Comparison of ENCODE assay signal across 1 cellular context in the genomic region with DNA sequence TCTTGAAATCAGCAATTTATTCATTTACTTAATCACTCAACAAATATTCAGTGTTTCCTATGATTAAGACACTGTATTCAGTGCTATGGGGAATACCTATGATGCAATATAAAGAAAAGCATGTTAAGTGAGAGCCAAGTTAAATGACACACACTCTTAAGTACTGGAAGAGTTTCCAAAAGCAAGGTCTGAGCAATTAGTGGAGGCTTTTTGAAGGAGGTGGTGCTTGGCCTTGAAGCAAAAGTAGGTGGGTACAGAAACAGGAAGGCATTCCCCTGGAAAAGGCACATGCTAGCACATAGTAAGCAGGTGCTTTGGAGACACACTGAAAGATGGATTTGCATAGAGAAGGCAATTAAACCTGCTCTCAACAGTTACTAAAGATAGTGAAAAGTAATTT.
TF ChIP-seq lines count a peak whose summit lies in the region.

No MANE protein-coding gene starts in this region.

TF ChIP-seq in K562, 482 proteins besides CTCF, POLR2A, EP300 and RAD21:
- TF ChIP-seq, protein P1, sequence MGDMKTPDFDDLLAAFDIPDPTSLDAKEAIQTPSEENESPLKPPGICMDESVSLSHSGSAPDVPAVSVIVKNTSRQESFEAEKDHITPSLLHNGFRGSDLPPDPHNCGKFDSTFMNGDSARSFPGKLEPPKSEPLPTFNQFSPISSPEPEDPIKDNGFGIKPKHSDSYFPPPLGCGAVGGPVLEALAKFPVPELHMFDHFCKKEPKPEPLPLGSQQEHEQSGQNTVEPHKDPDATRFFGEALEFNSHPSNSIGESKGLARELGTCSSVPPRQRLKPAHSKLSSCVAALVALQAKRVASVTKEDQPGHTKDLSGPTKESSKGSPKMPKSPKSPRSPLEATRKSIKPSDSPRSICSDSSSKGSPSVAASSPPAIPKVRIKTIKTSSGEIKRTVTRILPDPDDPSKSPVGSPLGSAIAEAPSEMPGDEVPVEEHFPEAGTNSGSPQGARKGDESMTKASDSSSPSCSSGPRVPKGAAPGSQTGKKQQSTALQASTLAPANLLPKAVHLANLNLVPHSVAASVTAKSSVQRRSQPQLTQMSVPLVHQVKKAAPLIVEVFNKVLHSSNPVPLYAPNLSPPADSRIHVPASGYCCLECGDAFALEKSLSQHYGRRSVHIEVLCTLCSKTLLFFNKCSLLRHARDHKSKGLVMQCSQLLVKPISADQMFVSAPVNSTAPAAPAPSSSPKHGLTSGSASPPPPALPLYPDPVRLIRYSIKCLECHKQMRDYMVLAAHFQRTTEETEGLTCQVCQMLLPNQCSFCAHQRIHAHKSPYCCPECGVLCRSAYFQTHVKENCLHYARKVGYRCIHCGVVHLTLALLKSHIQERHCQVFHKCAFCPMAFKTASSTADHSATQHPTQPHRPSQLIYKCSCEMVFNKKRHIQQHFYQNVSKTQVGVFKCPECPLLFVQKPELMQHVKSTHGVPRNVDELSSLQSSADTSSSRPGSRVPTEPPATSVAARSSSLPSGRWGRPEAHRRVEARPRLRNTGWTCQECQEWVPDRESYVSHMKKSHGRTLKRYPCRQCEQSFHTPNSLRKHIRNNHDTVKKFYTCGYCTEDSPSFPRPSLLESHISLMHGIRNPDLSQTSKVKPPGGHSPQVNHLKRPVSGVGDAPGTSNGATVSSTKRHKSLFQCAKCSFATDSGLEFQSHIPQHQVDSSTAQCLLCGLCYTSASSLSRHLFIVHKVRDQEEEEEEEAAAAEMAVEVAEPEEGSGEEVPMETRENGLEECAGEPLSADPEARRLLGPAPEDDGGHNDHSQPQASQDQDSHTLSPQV (IDR thresholded peaks at IDR 0.05), result no peak
- TF ChIP-seq ZNF175 (CRISPR knock-in tag; IDR thresholded peaks at IDR 0.05; ENCODE audit: low read depth) (0 out of 2 replicates have a peak, but pooled peaks have one; percentile 46), MAZ (CRISPR knock-in tag; conservative IDR thresholded peaks at IDR 0.05 in 1 of 2, IDR thresholded peaks at IDR 0.05 in 1 of 2) (0 out of 4 replicates have a peak, but pooled peaks of 1 of the 2 experiments have one; percentile 34), CEBPB (tag; IDR thresholded peaks at IDR 0.05) (peak; percentile 37; the same call in 1 of the 2 replicates), CEBPG (CRISPR knock-in tag; IDR thresholded peaks at IDR 0.05) (peak; percentile 66), CEBPG (tag; conservative IDR thresholded peaks at IDR 0.05 in 1 of 2, IDR thresholded peaks at IDR 0.05 in 1 of 2) (peak; percentile 85 to 96), L3MBTL2 (IDR thresholded peaks at IDR 0.05) (peak; percentile 26; the same call in 1 of the 2 replicates)
- TF ChIP-seq, protein P2, sequence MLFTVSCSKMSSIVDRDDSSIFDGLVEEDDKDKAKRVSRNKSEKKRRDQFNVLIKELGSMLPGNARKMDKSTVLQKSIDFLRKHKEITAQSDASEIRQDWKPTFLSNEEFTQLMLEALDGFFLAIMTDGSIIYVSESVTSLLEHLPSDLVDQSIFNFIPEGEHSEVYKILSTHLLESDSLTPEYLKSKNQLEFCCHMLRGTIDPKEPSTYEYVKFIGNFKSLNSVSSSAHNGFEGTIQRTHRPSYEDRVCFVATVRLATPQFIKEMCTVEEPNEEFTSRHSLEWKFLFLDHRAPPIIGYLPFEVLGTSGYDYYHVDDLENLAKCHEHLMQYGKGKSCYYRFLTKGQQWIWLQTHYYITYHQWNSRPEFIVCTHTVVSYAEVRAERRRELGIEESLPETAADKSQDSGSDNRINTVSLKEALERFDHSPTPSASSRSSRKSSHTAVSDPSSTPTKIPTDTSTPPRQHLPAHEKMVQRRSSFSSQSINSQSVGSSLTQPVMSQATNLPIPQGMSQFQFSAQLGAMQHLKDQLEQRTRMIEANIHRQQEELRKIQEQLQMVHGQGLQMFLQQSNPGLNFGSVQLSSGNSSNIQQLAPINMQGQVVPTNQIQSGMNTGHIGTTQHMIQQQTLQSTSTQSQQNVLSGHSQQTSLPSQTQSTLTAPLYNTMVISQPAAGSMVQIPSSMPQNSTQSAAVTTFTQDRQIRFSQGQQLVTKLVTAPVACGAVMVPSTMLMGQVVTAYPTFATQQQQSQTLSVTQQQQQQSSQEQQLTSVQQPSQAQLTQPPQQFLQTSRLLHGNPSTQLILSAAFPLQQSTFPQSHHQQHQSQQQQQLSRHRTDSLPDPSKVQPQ (CRISPR knock-in tag; IDR thresholded peaks at IDR 0.05; ENCODE audit: borderline replicate concordance), result no peak
- TF ChIP-seq, protein P3, sequence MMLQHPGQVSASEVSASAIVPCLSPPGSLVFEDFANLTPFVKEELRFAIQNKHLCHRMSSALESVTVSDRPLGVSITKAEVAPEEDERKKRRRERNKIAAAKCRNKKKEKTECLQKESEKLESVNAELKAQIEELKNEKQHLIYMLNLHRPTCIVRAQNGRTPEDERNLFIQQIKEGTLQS (IDR thresholded peaks at IDR 0.05), result peak; percentile 80
- TF ChIP-seq, protein P3 (CRISPR knock-in tag; conservative IDR thresholded peaks at IDR 0.05), result no peak
- TF ChIP-seq, protein P4, sequence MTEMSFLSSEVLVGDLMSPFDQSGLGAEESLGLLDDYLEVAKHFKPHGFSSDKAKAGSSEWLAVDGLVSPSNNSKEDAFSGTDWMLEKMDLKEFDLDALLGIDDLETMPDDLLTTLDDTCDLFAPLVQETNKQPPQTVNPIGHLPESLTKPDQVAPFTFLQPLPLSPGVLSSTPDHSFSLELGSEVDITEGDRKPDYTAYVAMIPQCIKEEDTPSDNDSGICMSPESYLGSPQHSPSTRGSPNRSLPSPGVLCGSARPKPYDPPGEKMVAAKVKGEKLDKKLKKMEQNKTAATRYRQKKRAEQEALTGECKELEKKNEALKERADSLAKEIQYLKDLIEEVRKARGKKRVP (CRISPR knock-in tag; IDR thresholded peaks at IDR 0.05), result 0 out of 2 replicates have a peak, but pooled peaks have one; percentile 22
- TF ChIP-seq, protein P5, sequence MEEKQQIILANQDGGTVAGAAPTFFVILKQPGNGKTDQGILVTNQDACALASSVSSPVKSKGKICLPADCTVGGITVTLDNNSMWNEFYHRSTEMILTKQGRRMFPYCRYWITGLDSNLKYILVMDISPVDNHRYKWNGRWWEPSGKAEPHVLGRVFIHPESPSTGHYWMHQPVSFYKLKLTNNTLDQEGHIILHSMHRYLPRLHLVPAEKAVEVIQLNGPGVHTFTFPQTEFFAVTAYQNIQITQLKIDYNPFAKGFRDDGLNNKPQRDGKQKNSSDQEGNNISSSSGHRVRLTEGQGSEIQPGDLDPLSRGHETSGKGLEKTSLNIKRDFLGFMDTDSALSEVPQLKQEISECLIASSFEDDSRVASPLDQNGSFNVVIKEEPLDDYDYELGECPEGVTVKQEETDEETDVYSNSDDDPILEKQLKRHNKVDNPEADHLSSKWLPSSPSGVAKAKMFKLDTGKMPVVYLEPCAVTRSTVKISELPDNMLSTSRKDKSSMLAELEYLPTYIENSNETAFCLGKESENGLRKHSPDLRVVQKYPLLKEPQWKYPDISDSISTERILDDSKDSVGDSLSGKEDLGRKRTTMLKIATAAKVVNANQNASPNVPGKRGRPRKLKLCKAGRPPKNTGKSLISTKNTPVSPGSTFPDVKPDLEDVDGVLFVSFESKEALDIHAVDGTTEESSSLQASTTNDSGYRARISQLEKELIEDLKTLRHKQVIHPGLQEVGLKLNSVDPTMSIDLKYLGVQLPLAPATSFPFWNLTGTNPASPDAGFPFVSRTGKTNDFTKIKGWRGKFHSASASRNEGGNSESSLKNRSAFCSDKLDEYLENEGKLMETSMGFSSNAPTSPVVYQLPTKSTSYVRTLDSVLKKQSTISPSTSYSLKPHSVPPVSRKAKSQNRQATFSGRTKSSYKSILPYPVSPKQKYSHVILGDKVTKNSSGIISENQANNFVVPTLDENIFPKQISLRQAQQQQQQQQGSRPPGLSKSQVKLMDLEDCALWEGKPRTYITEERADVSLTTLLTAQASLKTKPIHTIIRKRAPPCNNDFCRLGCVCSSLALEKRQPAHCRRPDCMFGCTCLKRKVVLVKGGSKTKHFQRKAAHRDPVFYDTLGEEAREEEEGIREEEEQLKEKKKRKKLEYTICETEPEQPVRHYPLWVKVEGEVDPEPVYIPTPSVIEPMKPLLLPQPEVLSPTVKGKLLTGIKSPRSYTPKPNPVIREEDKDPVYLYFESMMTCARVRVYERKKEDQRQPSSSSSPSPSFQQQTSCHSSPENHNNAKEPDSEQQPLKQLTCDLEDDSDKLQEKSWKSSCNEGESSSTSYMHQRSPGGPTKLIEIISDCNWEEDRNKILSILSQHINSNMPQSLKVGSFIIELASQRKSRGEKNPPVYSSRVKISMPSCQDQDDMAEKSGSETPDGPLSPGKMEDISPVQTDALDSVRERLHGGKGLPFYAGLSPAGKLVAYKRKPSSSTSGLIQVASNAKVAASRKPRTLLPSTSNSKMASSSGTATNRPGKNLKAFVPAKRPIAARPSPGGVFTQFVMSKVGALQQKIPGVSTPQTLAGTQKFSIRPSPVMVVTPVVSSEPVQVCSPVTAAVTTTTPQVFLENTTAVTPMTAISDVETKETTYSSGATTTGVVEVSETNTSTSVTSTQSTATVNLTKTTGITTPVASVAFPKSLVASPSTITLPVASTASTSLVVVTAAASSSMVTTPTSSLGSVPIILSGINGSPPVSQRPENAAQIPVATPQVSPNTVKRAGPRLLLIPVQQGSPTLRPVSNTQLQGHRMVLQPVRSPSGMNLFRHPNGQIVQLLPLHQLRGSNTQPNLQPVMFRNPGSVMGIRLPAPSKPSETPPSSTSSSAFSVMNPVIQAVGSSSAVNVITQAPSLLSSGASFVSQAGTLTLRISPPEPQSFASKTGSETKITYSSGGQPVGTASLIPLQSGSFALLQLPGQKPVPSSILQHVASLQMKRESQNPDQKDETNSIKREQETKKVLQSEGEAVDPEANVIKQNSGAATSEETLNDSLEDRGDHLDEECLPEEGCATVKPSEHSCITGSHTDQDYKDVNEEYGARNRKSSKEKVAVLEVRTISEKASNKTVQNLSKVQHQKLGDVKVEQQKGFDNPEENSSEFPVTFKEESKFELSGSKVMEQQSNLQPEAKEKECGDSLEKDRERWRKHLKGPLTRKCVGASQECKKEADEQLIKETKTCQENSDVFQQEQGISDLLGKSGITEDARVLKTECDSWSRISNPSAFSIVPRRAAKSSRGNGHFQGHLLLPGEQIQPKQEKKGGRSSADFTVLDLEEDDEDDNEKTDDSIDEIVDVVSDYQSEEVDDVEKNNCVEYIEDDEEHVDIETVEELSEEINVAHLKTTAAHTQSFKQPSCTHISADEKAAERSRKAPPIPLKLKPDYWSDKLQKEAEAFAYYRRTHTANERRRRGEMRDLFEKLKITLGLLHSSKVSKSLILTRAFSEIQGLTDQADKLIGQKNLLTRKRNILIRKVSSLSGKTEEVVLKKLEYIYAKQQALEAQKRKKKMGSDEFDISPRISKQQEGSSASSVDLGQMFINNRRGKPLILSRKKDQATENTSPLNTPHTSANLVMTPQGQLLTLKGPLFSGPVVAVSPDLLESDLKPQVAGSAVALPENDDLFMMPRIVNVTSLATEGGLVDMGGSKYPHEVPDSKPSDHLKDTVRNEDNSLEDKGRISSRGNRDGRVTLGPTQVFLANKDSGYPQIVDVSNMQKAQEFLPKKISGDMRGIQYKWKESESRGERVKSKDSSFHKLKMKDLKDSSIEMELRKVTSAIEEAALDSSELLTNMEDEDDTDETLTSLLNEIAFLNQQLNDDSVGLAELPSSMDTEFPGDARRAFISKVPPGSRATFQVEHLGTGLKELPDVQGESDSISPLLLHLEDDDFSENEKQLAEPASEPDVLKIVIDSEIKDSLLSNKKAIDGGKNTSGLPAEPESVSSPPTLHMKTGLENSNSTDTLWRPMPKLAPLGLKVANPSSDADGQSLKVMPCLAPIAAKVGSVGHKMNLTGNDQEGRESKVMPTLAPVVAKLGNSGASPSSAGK (IDR thresholded peaks at IDR 0.05), result peak; percentile 62
